ENCODE assay signal across 37 cellular contexts in genomic region chr11:47960015-47960414, GRCh38.
"Had no signal": no experiment of that assay in that cellular context is flagged by ENCODE, and none has a peak within 500 bp of the region (broad histone marks: within the 10 kb centered on the region; RNA-seq: fewer than 3 reads in every experiment).

No MANE protein-coding gene starts in this region.

- H3K36me3 Mint-ChIP-seq: activated naive CD4-positive, alpha-beta T cell treated with anti-CD3 and anti-CD28 coated beads, Interleukin-2, amount 10 ng/mL, durations not matched to agents 7 days and 5 days; activated naive CD4-positive, alpha-beta T cell treated with anti-CD3 and anti-CD28 coated beads, Interleukin-2, amount 50 U/mL, for 24 hours; activated naive CD4-positive, alpha-beta T cell treated with anti-CD3 and anti-CD28 coated beads, Interleukin-2, amount 50 U/mL, for 72 hours; activated naive CD8-positive, alpha-beta T cell; activated naive CD8-positive, alpha-beta T cell treated with anti-CD3 and anti-CD28 coated beads for 36 hours; activated naive CD8-positive, alpha-beta T cell treated with anti-CD3 and anti-CD28 coated beads, Interleukin-2, amount 10 ng/mL, durations not matched to agents 7 days and 5 days; brain had no signal

- H3K9me3 ChIP-seq: adrenal gland, ascending aorta, breast epithelium had no signal

- ATAC-seq: activated naive CD4-positive, alpha-beta T cell treated with anti-CD3 and anti-CD28 coated beads, Interleukin-2, amount 50 U/mL, for 72 hours; activated naive CD8-positive, alpha-beta T cell treated with anti-CD3 and anti-CD28 coated beads, Interleukin-2, amount 50 U/mL, for 24 hours; activated T-cell treated with anti-CD3 and anti-CD28 coated beads, Interleukin-2, amount 50 U/mL, for 72 hours; activated T-helper 17 cell treated with anti-CD3 and anti-CD28 coated beads, Interleukin-2, amount 50 U/mL, for 72 hours had no signal

- H3K27me3 Mint-ChIP-seq: activated naive CD4-positive, alpha-beta T cell treated with anti-CD3 and anti-CD28 coated beads, Interleukin-2, amount 10 ng/mL, durations not matched to agents 7 days and 5 days; activated naive CD4-positive, alpha-beta T cell treated with anti-CD3 and anti-CD28 coated beads, Interleukin-2, amount 50 U/mL, for 24 hours; activated naive CD8-positive, alpha-beta T cell; activated naive CD8-positive, alpha-beta T cell treated with anti-CD3 and anti-CD28 coated beads for 36 hours; activated naive CD8-positive, alpha-beta T cell treated with anti-CD3 and anti-CD28 coated beads, Interleukin-2, amount 10 ng/mL, durations not matched to agents 7 days and 5 days; activated naive CD8-positive, alpha-beta T cell treated with anti-CD3 and anti-CD28 coated beads, Interleukin-2, amount 50 U/mL, for 24 hours; activated T-cell treated with anti-CD3 and anti-CD28 coated beads, Interleukin-2, amount 50 U/mL, for 24 hours; activated T-helper 17 cell treated with anti-CD3 and anti-CD28 coated beads, Interleukin-2, amount 50 U/mL, for 72 hours; brain; central memory CD8-positive, alpha-beta T cell had no signal

- H3K4me3 ChIP-seq: adrenal gland, ascending aorta, breast epithelium, cardiac muscle cell had no signal

- H3K4me1 ChIP-seq: adrenal gland, ascending aorta, breast epithelium had no signal

- H3K9me3 Mint-ChIP-seq: activated naive CD4-positive, alpha-beta T cell treated with anti-CD3 and anti-CD28 coated beads for 36 hours; activated naive CD4-positive, alpha-beta T cell treated with anti-CD3 and anti-CD28 coated beads, Interleukin-2, amount 10 ng/mL, durations not matched to agents 7 days and 5 days; activated naive CD4-positive, alpha-beta T cell treated with anti-CD3 and anti-CD28 coated beads, Interleukin-2, amount 50 U/mL, for 24 hours; activated naive CD4-positive, alpha-beta T cell treated with anti-CD3 and anti-CD28 coated beads, Interleukin-2, amount 50 U/mL, for 72 hours; activated naive CD8-positive, alpha-beta T cell treated with anti-CD3 and anti-CD28 coated beads for 36 hours; activated naive CD8-positive, alpha-beta T cell treated with anti-CD3 and anti-CD28 coated beads, Interleukin-2, amount 10 ng/mL, durations not matched to agents 7 days and 5 days; activated naive CD8-positive, alpha-beta T cell treated with anti-CD3 and anti-CD28 coated beads, Interleukin-2, amount 50 U/mL, for 24 hours; activated T-cell treated with anti-CD3 and anti-CD28 coated beads, Interleukin-2, amount 50 U/mL, for 24 hours; activated T-cell treated with anti-CD3 and anti-CD28 coated beads, Interleukin-2, amount 50 U/mL, for 72 hours; activated T-helper 1 cell treated with anti-CD3 and anti-CD28 coated beads, Interleukin-12 subunit alpha, Interleukin-12 subunit beta, Interleukin-2, Interleukin-4 antibody, amounts not matched to agents 30 ng/mL and 10 ng/mL and 1 ng/mL, durations not matched to agents 14 hours and 24 hours and 36 hours; activated T-helper 17 cell treated with anti-CD3 and anti-CD28 coated beads, Interleukin-2, amount 50 U/mL, for 72 hours; activated T-helper 2 cell treated with anti-CD3 and anti-CD28 coated beads, Interferon-gamma antibody, Interleukin-2, Interleukin-4, amounts not matched to agents 10 μg/mL and 5 μg/mL and 100 μg/mL, durations not matched to agents 14 hours and 24 hours and 36 hours; central memory CD8-positive, alpha-beta T cell had no signal

- DNase-seq: activated effector memory CD4-positive, alpha-beta T cell treated with anti-CD3 and anti-CD28 coated beads, Interleukin-2, amount 50 U/mL, for 16 hours; activated effector memory CD4-positive, alpha-beta T cell treated with Interleukin-2 at 50 U/mL for 16 hours; activated gamma-delta T cell; activated gamma-delta T cell treated with Interleukin-2 at 50 U/mL for 16 hours; activated naive CD4-positive, alpha-beta T cell; activated naive CD4-positive, alpha-beta T cell treated with anti-CD3 and anti-CD28 coated beads for 36 hours; activated naive CD4-positive, alpha-beta T cell treated with anti-CD3 and anti-CD28 coated beads, Interleukin-2, amount 10 ng/mL, durations not matched to agents 7 days and 5 days; activated naive CD4-positive, alpha-beta T cell treated with anti-CD3 and anti-CD28 coated beads, Interleukin-2, amount 50 U/mL, for 16 hours; activated naive CD4-positive, alpha-beta T cell treated with Interleukin-2 at 50 U/mL for 16 hours; activated naive CD8-positive, alpha-beta T cell treated with anti-CD3 and anti-CD28 coated beads for 36 hours; activated naive CD8-positive, alpha-beta T cell treated with anti-CD3 and anti-CD28 coated beads, Interleukin-2, amount 10 ng/mL, durations not matched to agents 7 days and 5 days; activated naive CD8-positive, alpha-beta T cell treated with anti-CD3 and anti-CD28 coated beads, Interleukin-2, amount 50 U/mL, for 24 hours; activated T-cell treated with anti-CD3 and anti-CD28 coated beads for 4 hours; activated T-cell treated with anti-CD3 and anti-CD28 coated beads, Interleukin-2, amount 50 U/mL, for 1 hour; activated T-cell treated with anti-CD3 and anti-CD28 coated beads, Interleukin-2, amount 50 U/mL, for 24 hours; activated T-cell treated with anti-CD3 and anti-CD28 coated beads, Interleukin-2, amount 50 U/mL, for 48 hours; activated T-cell treated with anti-CD3 and anti-CD28 coated beads, Interleukin-2, amount 50 U/mL, for 72 hours; adrenal gland; amniotic stem cell; amygdala; anterior cingulate cortex; aorta; brain microvascular endothelial cell; caudate nucleus; central memory CD4-positive, alpha-beta T cell; cerebellar nuclear complex had no signal

- H3K4me1 Mint-ChIP-seq: brain had no signal

- H3K27me3 ChIP-seq: adrenal gland, ascending aorta, brain microvascular endothelial cell, breast epithelium, cardiac muscle cell had no signal

- H3K4me3 Mint-ChIP-seq: activated naive CD4-positive, alpha-beta T cell treated with anti-CD3 and anti-CD28 coated beads for 36 hours; activated naive CD4-positive, alpha-beta T cell treated with anti-CD3 and anti-CD28 coated beads, Interleukin-2, amount 10 ng/mL, durations not matched to agents 7 days and 5 days; activated naive CD4-positive, alpha-beta T cell treated with anti-CD3 and anti-CD28 coated beads, Interleukin-2, amount 50 U/mL, for 24 hours; activated naive CD8-positive, alpha-beta T cell; activated naive CD8-positive, alpha-beta T cell treated with anti-CD3 and anti-CD28 coated beads for 36 hours; activated naive CD8-positive, alpha-beta T cell treated with anti-CD3 and anti-CD28 coated beads, Interleukin-2, amount 10 ng/mL, durations not matched to agents 7 days and 5 days; activated naive CD8-positive, alpha-beta T cell treated with anti-CD3 and anti-CD28 coated beads, Interleukin-2, amount 50 U/mL, for 24 hours; activated T-cell treated with anti-CD3 and anti-CD28 coated beads, Interleukin-2, amount 50 U/mL, for 24 hours; activated T-cell treated with anti-CD3 and anti-CD28 coated beads, Interleukin-2, amount 50 U/mL, for 72 hours; activated T-helper 1 cell treated with anti-CD3 and anti-CD28 coated beads, Interleukin-12 subunit alpha, Interleukin-12 subunit beta, Interleukin-2, Interleukin-4 antibody, amounts not matched to agents 30 ng/mL and 10 ng/mL and 1 ng/mL, durations not matched to agents 14 hours and 24 hours and 36 hours; activated T-helper 17 cell treated with anti-CD3 and anti-CD28 coated beads, Interleukin-2, amount 50 U/mL, for 72 hours; brain; central memory CD8-positive, alpha-beta T cell had no signal

- H3K36me3 ChIP-seq: adrenal gland, ascending aorta, brain microvascular endothelial cell, breast epithelium, cardiac muscle cell had no signal

- H3K27ac ChIP-seq: adrenal gland, ascending aorta, brain microvascular endothelial cell, breast epithelium, cardiac muscle cell had no signal
